Comparison of ENCODE assay signal across 8 cellular contexts in genomic region chr12:49188205-49188915, GRCh38. TPM values are rescaled to one million over a fixed set of nuclear protein-coding genes. Genes with fewer than 3 reads are reported as not detected.
DNase-seq lines count a peak whose midpoint lies in the region; ATAC-seq, FAIRE-seq and TF ChIP-seq lines count a peak whose summit lies in the region.

No MANE protein-coding gene starts in this region.

- H3K9ac ChIP-seq in kidney (ENCODE audit: low read length in 2 of 2): peak overlapping the region; percentile 92 to 98

- H3K27ac ChIP-seq in caudate nucleus (ENCODE audit: low read depth, low read length): peak overlapping the region; percentile 100
- peak overlapping the region; percentile 97 to 99 for H3K27ac ChIP-seq in kidney (ENCODE audit: low read depth in 2 of 2, low read length in 2 of 2)

- FAIRE-seq in kidney (lab: Jason Lieb, UNC): no peak

- H3K9me3 ChIP-seq in kidney (ENCODE audit: control insufficient read depth in 1 of 2, low read length in 2 of 2): no peaks in the 10 kb centered on the region

- peaks cover 0 to 2% of the 10 kb centered on the region in 2 donors for H3K4me1 ChIP-seq in kidney (ENCODE audit: control insufficient read depth in 1 of 2, insufficient read depth in 1 of 2, low read depth in 1 of 2, low read length in 2 of 2)

- peak; percentile 42 for ATAC-seq in HG02623 (IDR thresholded peaks at IDR 0.05; ENCODE audit: unreplicated experiment)

- H3K4me3 ChIP-seq in kidney (ENCODE audit: low read length in 2 of 2): peak overlapping the region; percentile 81 to 87

- intact Hi-C loops in kidney (cut with DNase I): no loop called here

- no peak for TF ChIP-seq CTCF in kidney (IDR thresholded peaks at IDR 0.05; ENCODE audit: borderline replicate concordance, extremely low read depth, insufficient read depth)

- DNase-seq in NCI-H1092 treated with DMSO at 0.1 percent for 48 hours (lab: John Stamatoyannopoulos, UW): peak; percentile 29
- DNase-seq in NCI-H1092 (lab: John Stamatoyannopoulos, UW): no peak
- DNase-seq in NCI-H1417 (lab: John Stamatoyannopoulos, UW): peak; percentile 56 to 87 (median 80)
- DNase-seq in activated CD4-positive, CD25-positive, alpha-beta regulatory T cell (lab: John Stamatoyannopoulos, UW): peak; percentile 24 to 66 (median 47)
- DNase-seq in caudate nucleus (lab: John Stamatoyannopoulos, UW): peak in 53 of 61 donors; percentile 19 to 84 (median 63)
- peak; percentile 94 for DNase-seq in kidney
- DNase-seq in stimulated activated CD4-positive, alpha-beta T cell treated with anti-CD3 and anti-CD28 coated beads, Interleukin-15, amount 100 ng/mL, for 24 hours: peak; percentile 84

- no peaks in the 10 kb centered on the region for H3K36me3 ChIP-seq in kidney (ENCODE audit: control insufficient read depth in 1 of 2, insufficient read depth in 2 of 2, low read length in 2 of 2)

RNA-seq across cellular contexts. Expression of gene TUBA1A, which starts 0.5 kb away (rescaled TPM):
- 94.3 TPM for total RNA-seq in kidney
- 128 TPM for polyA plus RNA-seq in kidney (ENCODE audit: insufficient read depth, low read depth, low replicate concordance)

RNA-seq across cellular contexts. Expression of gene TUBA1B, which starts 57.2 kb away (rescaled TPM):
- total RNA-seq in kidney: 537 TPM
- 533 TPM for polyA plus RNA-seq in kidney (ENCODE audit: insufficient read depth, low read depth, low replicate concordance)
